Comparison of ENCODE assay signal across 10 cellular contexts in genomic region chr4:128917781-128918180, GRCh38.
DNase-seq lines count a peak whose midpoint lies in the region; ATAC-seq lines count a peak whose summit lies in the region.
"Had no signal": no experiment of that assay in that cellular context is flagged by ENCODE, and none has a peak within 500 bp of the region (broad histone marks: within the 10 kb centered on the region; RNA-seq: fewer than 3 reads in every experiment).

No MANE protein-coding gene starts in this region.

- H3K9me3 Mint-ChIP-seq in activated T-helper 2 cell treated with anti-CD3 and anti-CD28 coated beads, Interferon-gamma antibody, Interleukin-2, Interleukin-4, amounts not matched to agents 10 μg/mL and 5 μg/mL and 100 μg/mL, durations not matched to agents 14 hours and 24 hours and 36 hours, result peaks cover 4% of the 10 kb centered on the region

- intact Hi-C loops in activated T-helper 2 cell treated with anti-CD3 and anti-CD28 coated beads, Interferon-gamma antibody, Interleukin-2, Interleukin-4, amounts not matched to agents 10 μg/mL and 5 μg/mL and 100 μg/mL, durations not matched to agents 14 hours and 24 hours and 36 hours (cut with micrococcal nuclease), result no loop called here
- intact Hi-C loops in posterior vena cava (cut with DNase I), result no loop called here

- peaks cover 35% of the 10 kb centered on the region for H3K4me1 Mint-ChIP-seq in activated T-helper 2 cell treated with anti-CD3 and anti-CD28 coated beads, Interferon-gamma antibody, Interleukin-2, Interleukin-4, amounts not matched to agents 10 μg/mL and 5 μg/mL and 100 μg/mL, durations not matched to agents 14 hours and 24 hours and 36 hours (ENCODE audit: low read depth)

- no peak overlapping the region for H3K27ac Mint-ChIP-seq in activated T-helper 2 cell treated with anti-CD3 and anti-CD28 coated beads, Interferon-gamma antibody, Interleukin-2, Interleukin-4, amounts not matched to agents 10 μg/mL and 5 μg/mL and 100 μg/mL, durations not matched to agents 14 hours and 24 hours and 36 hours

- DNase-seq in medulla oblongata (ENCODE audit: extremely low spot score), result peak; percentile 17
- DNase-seq in ureter (ENCODE audit: low spot score), result no peak
- no peak for DNase-seq in hypothalamus (lab: John Stamatoyannopoulos, UW)
- DNase-seq in activated T-helper 2 cell treated with anti-CD3 and anti-CD28 coated beads, Interferon-gamma antibody, Interleukin-2, Interleukin-4, amounts not matched to agents 10 μg/mL and 5 μg/mL and 100 μg/mL, durations not matched to agents 14 hours and 24 hours and 36 hours (ENCODE audit: low spot score), result no peak
- no peak for DNase-seq in posterior vena cava (ENCODE audit: low spot score)
- DNase-seq: uterus had no signal

- H3K27me3 Mint-ChIP-seq in activated T-helper 2 cell treated with anti-CD3 and anti-CD28 coated beads, Interferon-gamma antibody, Interleukin-2, Interleukin-4, amounts not matched to agents 10 μg/mL and 5 μg/mL and 100 μg/mL, durations not matched to agents 14 hours and 24 hours and 36 hours (ENCODE audit: low read depth), result no peaks in the 10 kb centered on the region

- no peak overlapping the region for H3K4me3 Mint-ChIP-seq in activated T-helper 2 cell treated with anti-CD3 and anti-CD28 coated beads, Interferon-gamma antibody, Interleukin-2, Interleukin-4, amounts not matched to agents 10 μg/mL and 5 μg/mL and 100 μg/mL, durations not matched to agents 14 hours and 24 hours and 36 hours (ENCODE audit: low read depth)

- ATAC-seq in GM18511 (IDR thresholded peaks at IDR 0.05; ENCODE audit: unreplicated experiment) (peak; percentile 69), GM21515 (IDR thresholded peaks at IDR 0.05; ENCODE audit: unreplicated experiment) (peak; percentile 78), HG03342 (IDR thresholded peaks at IDR 0.05; ENCODE audit: unreplicated experiment) (peak; percentile 70)
- ATAC-seq: Right ventricle myocardium inferior had no signal

- H3K36me3 Mint-ChIP-seq in activated T-helper 2 cell treated with anti-CD3 and anti-CD28 coated beads, Interferon-gamma antibody, Interleukin-2, Interleukin-4, amounts not matched to agents 10 μg/mL and 5 μg/mL and 100 μg/mL, durations not matched to agents 14 hours and 24 hours and 36 hours (ENCODE audit: low read depth), result peaks cover 32% of the 10 kb centered on the region
